15 cellular contexts compared by ENCODE assay signal in genomic region chr7:150645259-150646020, GRCh38. TPM values are rescaled to one million over a fixed set of nuclear protein-coding genes. Genes with fewer than 3 reads are reported as not detected.
A peak's percentile ranks its signal among the peaks of the same experiment; 100 is the strongest.
DNase-seq lines count a peak whose midpoint lies in the region; ATAC-seq and TF ChIP-seq lines count a peak whose summit lies in the region.
"Had no signal": no experiment of that assay in that cellular context is flagged by ENCODE, and none has a peak within 500 bp of the region (broad histone marks: within the 10 kb centered on the region; RNA-seq: fewer than 3 reads in every experiment).

No MANE protein-coding gene starts in this region.

- peaks cover 57% of the 10 kb centered on the region for H3K4me1 Mint-ChIP-seq in activated T-cell treated with anti-CD3 and anti-CD28 coated beads, Interleukin-2, amount 50 U/mL, for 72 hours (ENCODE audit: low read depth)
- H3K4me1 Mint-ChIP-seq in CD8-positive, alpha-beta memory T cell: peaks cover 36 to 85% (median 82%) of the 10 kb centered on the region in 3 donors
- peaks cover 49% of the 10 kb centered on the region for H3K4me1 Mint-ChIP-seq in activated CD8-positive, alpha-beta T cell treated with anti-CD3 and anti-CD28 coated beads for 36 hours (ENCODE audit: low read depth)
- H3K4me1 Mint-ChIP-seq in naive thymus-derived CD4-positive, alpha-beta T cell: peaks cover 31 to 91% (median 85%) of the 10 kb centered on the region in 7 donors
- H3K4me1 Mint-ChIP-seq: H9 had no signal

- H3K27me3 Mint-ChIP-seq in activated T-cell treated with anti-CD3 and anti-CD28 coated beads, Interleukin-2, amount 50 U/mL, for 72 hours (ENCODE audit: low read depth): no peaks in the 10 kb centered on the region
- no peaks in the 10 kb centered on the region for H3K27me3 Mint-ChIP-seq in CD8-positive, alpha-beta memory T cell
- H3K27me3 Mint-ChIP-seq in activated CD8-positive, alpha-beta T cell treated with anti-CD3 and anti-CD28 coated beads for 36 hours: no peaks in the 10 kb centered on the region
- H3K27me3 Mint-ChIP-seq in naive thymus-derived CD4-positive, alpha-beta T cell: no peaks in the 10 kb centered on the region

- no peaks in the 10 kb centered on the region for H3K36me3 ChIP-seq in CD8-positive, alpha-beta memory T cell (ENCODE audit: insufficient read depth, low read length)
- no peaks in the 10 kb centered on the region for H3K36me3 ChIP-seq in naive thymus-derived CD4-positive, alpha-beta T cell (ENCODE audit: control insufficient read depth in 2 of 3, insufficient read depth in 3 of 3, low read length in 3 of 3)

- H3K4me1 ChIP-seq in CD8-positive, alpha-beta memory T cell (ENCODE audit: insufficient read depth, low read length): peaks cover 42% of the 10 kb centered on the region
- H3K4me1 ChIP-seq in naive thymus-derived CD4-positive, alpha-beta T cell (ENCODE audit: control insufficient read depth in 2 of 2, insufficient read depth in 2 of 2, low read length in 2 of 2): peaks cover 22 to 61% of the 10 kb centered on the region in 2 donors

- DNase-seq in activated T-cell treated with anti-CD3 and anti-CD28 coated beads, Interleukin-2, amount 50 U/mL, for 72 hours: no peak
- no peak for DNase-seq in activated T-cell treated with anti-CD3 and anti-CD28 coated beads, Interleukin-2, amount 50 U/mL, for 48 hours
- DNase-seq in CD8-positive, alpha-beta memory T cell: no peak
- no peak for DNase-seq in activated CD8-positive, alpha-beta T cell treated with anti-CD3 and anti-CD28 coated beads for 36 hours
- DNase-seq in naive thymus-derived CD4-positive, alpha-beta T cell: no peak
- DNase-seq in NCI-H187 (lab: John Stamatoyannopoulos, UW) (no peak), NCI-H2227 treated with DMSO at 0.1 percent for 48 hours (lab: John Stamatoyannopoulos, UW) (no peak)
- DNase-seq: AML-193, H9, Kasumi-1, NCI-H1105 treated with DMSO at 0.1 percent for 48 hours, NCI-H187 treated with DMSO at 0.1 percent for 48 hours, NCI-H2171 treated with DMSO at 0.1 percent for 48 hours, NCI-H510A, SHP77 treated with DMSO at 0.1 percent for 48 hours had no signal

- peaks cover 17 to 41% of the 10 kb centered on the region in 2 donors for H3K36me3 Mint-ChIP-seq in activated T-cell treated with anti-CD3 and anti-CD28 coated beads, Interleukin-2, amount 50 U/mL, for 72 hours (ENCODE audit: insufficient read depth in 2 of 2)
- H3K36me3 Mint-ChIP-seq in CD8-positive, alpha-beta memory T cell: peaks cover 3 to 45% (median 23%) of the 10 kb centered on the region in 3 donors
- H3K36me3 Mint-ChIP-seq in activated CD8-positive, alpha-beta T cell treated with anti-CD3 and anti-CD28 coated beads for 36 hours (ENCODE audit: low read depth): peaks cover 38% of the 10 kb centered on the region
- H3K36me3 Mint-ChIP-seq in naive thymus-derived CD4-positive, alpha-beta T cell: peaks cover 15 to 61% (median 35%) of the 10 kb centered on the region in 5 donors

- peak overlapping the region; percentile 73 for H3K27ac Mint-ChIP-seq in activated T-cell treated with anti-CD3 and anti-CD28 coated beads, Interleukin-2, amount 50 U/mL, for 72 hours
- peak overlapping the region in 6 of 8 donors; percentile 29 to 80 (median 60) for H3K27ac Mint-ChIP-seq in CD8-positive, alpha-beta memory T cell
- peak overlapping the region; percentile 64 for H3K27ac Mint-ChIP-seq in activated CD8-positive, alpha-beta T cell treated with anti-CD3 and anti-CD28 coated beads for 36 hours
- H3K27ac Mint-ChIP-seq in naive thymus-derived CD4-positive, alpha-beta T cell: peak overlapping the region; percentile 4 to 95 (median 87)
- H3K27ac Mint-ChIP-seq: H9 had no signal

- peak overlapping the region; percentile 8 to 25 for H3K4me3 Mint-ChIP-seq in activated T-cell treated with anti-CD3 and anti-CD28 coated beads, Interleukin-2, amount 50 U/mL, for 72 hours
- peak overlapping the region in 4 of 7 donors; percentile 0 to 41 (median 12) for H3K4me3 Mint-ChIP-seq in CD8-positive, alpha-beta memory T cell
- H3K4me3 Mint-ChIP-seq in activated CD8-positive, alpha-beta T cell treated with anti-CD3 and anti-CD28 coated beads for 36 hours: no peak overlapping the region
- peak overlapping the region in 9 of 10 donors; percentile 48 to 76 (median 71) for H3K4me3 Mint-ChIP-seq in naive thymus-derived CD4-positive, alpha-beta T cell
- H3K4me3 Mint-ChIP-seq: H9 had no signal

- no peaks in the 10 kb centered on the region for H3K27me3 ChIP-seq in CD8-positive, alpha-beta memory T cell (ENCODE audit: insufficient read depth, low read length, poor library complexity, severe bottlenecking)
- no peaks in the 10 kb centered on the region for H3K27me3 ChIP-seq in naive thymus-derived CD4-positive, alpha-beta T cell (ENCODE audit: control insufficient read depth in 2 of 2, insufficient read depth in 2 of 2, low read length in 2 of 2)

- no peak overlapping the region for H3K27ac ChIP-seq in CD8-positive, alpha-beta memory T cell (ENCODE audit: low read depth, low read length)
- H3K27ac ChIP-seq in naive thymus-derived CD4-positive, alpha-beta T cell (ENCODE audit: low read depth, low read length): no peak overlapping the region

- no peaks in the 10 kb centered on the region for H3K9me3 ChIP-seq in CD8-positive, alpha-beta memory T cell (ENCODE audit: low read length)
- H3K9me3 ChIP-seq in naive thymus-derived CD4-positive, alpha-beta T cell (ENCODE audit: control insufficient read depth in 2 of 3, low read length in 3 of 3): no peaks in the 10 kb centered on the region

- H3K9me3 Mint-ChIP-seq in activated T-cell treated with anti-CD3 and anti-CD28 coated beads, Interleukin-2, amount 50 U/mL, for 72 hours: peaks cover 14 to 23% of the 10 kb centered on the region in 2 donors
- H3K9me3 Mint-ChIP-seq in CD8-positive, alpha-beta memory T cell: peaks cover 4 to 10% (median 7%) of the 10 kb centered on the region in 5 donors
- H3K9me3 Mint-ChIP-seq in activated CD8-positive, alpha-beta T cell treated with anti-CD3 and anti-CD28 coated beads for 36 hours: peaks cover 22% of the 10 kb centered on the region
- peaks cover 0 to 89% (median 28%) of the 10 kb centered on the region in 11 donors for H3K9me3 Mint-ChIP-seq in naive thymus-derived CD4-positive, alpha-beta T cell

- no peak for TF ChIP-seq CTCF in activated CD8-positive, alpha-beta T cell treated with anti-CD3 and anti-CD28 coated beads for 36 hours (IDR thresholded peaks at IDR 0.05)

- intact Hi-C loops in activated CD8-positive, alpha-beta T cell treated with anti-CD3 and anti-CD28 coated beads for 36 hours (cut with micrococcal nuclease): no loop called here
- intact Hi-C loops in naive thymus-derived CD4-positive, alpha-beta T cell (cut with micrococcal nuclease): loop anchor here in 1 of 2 donors (1.0 kb wide), 1 partner anchor 9 kb away; no protein-coding TSS in a partner anchor

- ATAC-seq in activated T-cell treated with anti-CD3 and anti-CD28 coated beads, Interleukin-2, amount 50 U/mL, for 72 hours (replicated peaks in 1 of 2): no peak
- peak; percentile 20 for ATAC-seq in activated CD8-positive, alpha-beta T cell treated with anti-CD3 and anti-CD28 coated beads for 36 hours
- no peak for ATAC-seq in naive thymus-derived CD4-positive, alpha-beta T cell

- no peak overlapping the region for H3K4me3 ChIP-seq in CD8-positive, alpha-beta memory T cell (ENCODE audit: low read length)
- no peak overlapping the region for H3K4me3 ChIP-seq in naive thymus-derived CD4-positive, alpha-beta T cell (ENCODE audit: low read length)

- CTCF ChIA-PET in CD8-positive, alpha-beta memory T cell (lab: Charles Lee): no interaction called here
- CTCF ChIA-PET in activated CD8-positive, alpha-beta T cell treated with anti-CD3 and anti-CD28 coated beads for 36 hours (lab: Charles Lee): interaction anchor here (1.0 kb wide), 1 partner anchor 9 kb away, joined by 3 read pairs; no protein-coding TSS in a partner anchor
- CTCF ChIA-PET in naive thymus-derived CD4-positive, alpha-beta T cell (lab: Charles Lee): no interaction called here

- POLR2A ChIA-PET in CD8-positive, alpha-beta memory T cell (lab: Charles Lee): no interaction called here
- POLR2A ChIA-PET in activated CD8-positive, alpha-beta T cell treated with anti-CD3 and anti-CD28 coated beads for 36 hours (lab: Charles Lee): interaction anchor here (1.0 kb wide), 1 partner anchor 23 kb away, joined by 3 read pairs; no protein-coding TSS in a partner anchor
- POLR2A ChIA-PET in naive thymus-derived CD4-positive, alpha-beta T cell (lab: Charles Lee): interaction anchor here (1.0 to 5.7 kb wide), 7 partner anchors 12 to 77 kb away, joined by 3 to 29 read pairs (median 4); partner anchors contain the start of genes GIMAP2 and GIMAP6

RNA-seq across cellular contexts. Expression of gene GIMAP6, which starts 13.3 kb away (rescaled TPM):
- 10 to 100 TPM; 35.1 to 41.6 TPM for total RNA-seq in activated T-cell treated with anti-CD3 and anti-CD28 coated beads, Interleukin-2, amount 50 U/mL, for 72 hours
- 10 to 100 TPM; 44.9 to 45.8 TPM for total RNA-seq in CD8-positive, alpha-beta memory T cell
- 199 TPM for polyA plus RNA-seq in CD8-positive, alpha-beta memory T cell
- total RNA-seq in activated CD8-positive, alpha-beta T cell treated with anti-CD3 and anti-CD28 coated beads for 36 hours: 10 to 100 TPM; 21.2 to 21.5 TPM
- 100 to 1,000 TPM in 3 of 5 experiments, 10 to 100 TPM in 2; 40.3 to 173 (median 152) TPM for total RNA-seq in naive thymus-derived CD4-positive, alpha-beta T cell
- polyA plus RNA-seq in naive thymus-derived CD4-positive, alpha-beta T cell: 100 to 1,000 TPM; 130 to 188 TPM
- total RNA-seq: H9 had no signal

RNA-seq across cellular contexts. Expression of gene GIMAP2, which starts 40.1 kb away (rescaled TPM):
- 10 to 100 TPM; 47.8 to 59.4 TPM for total RNA-seq in activated T-cell treated with anti-CD3 and anti-CD28 coated beads, Interleukin-2, amount 50 U/mL, for 72 hours
- 10 to 100 TPM; 40.4 to 42.9 TPM for total RNA-seq in CD8-positive, alpha-beta memory T cell
- 88.0 TPM for polyA plus RNA-seq in CD8-positive, alpha-beta memory T cell
- 10 to 100 TPM; 42.2 to 42.7 TPM for total RNA-seq in activated CD8-positive, alpha-beta T cell treated with anti-CD3 and anti-CD28 coated beads for 36 hours
- 100 to 1,000 TPM in 3 of 5 experiments, 10 to 100 TPM in 2; 79.4 to 286 (median 122) TPM for total RNA-seq in naive thymus-derived CD4-positive, alpha-beta T cell
- polyA plus RNA-seq in naive thymus-derived CD4-positive, alpha-beta T cell: 100 to 1,000 TPM; 150 to 153 TPM
- total RNA-seq: H9 had no signal
